ENCODE assay signal across 8 cellular contexts in the genomic region with DNA sequence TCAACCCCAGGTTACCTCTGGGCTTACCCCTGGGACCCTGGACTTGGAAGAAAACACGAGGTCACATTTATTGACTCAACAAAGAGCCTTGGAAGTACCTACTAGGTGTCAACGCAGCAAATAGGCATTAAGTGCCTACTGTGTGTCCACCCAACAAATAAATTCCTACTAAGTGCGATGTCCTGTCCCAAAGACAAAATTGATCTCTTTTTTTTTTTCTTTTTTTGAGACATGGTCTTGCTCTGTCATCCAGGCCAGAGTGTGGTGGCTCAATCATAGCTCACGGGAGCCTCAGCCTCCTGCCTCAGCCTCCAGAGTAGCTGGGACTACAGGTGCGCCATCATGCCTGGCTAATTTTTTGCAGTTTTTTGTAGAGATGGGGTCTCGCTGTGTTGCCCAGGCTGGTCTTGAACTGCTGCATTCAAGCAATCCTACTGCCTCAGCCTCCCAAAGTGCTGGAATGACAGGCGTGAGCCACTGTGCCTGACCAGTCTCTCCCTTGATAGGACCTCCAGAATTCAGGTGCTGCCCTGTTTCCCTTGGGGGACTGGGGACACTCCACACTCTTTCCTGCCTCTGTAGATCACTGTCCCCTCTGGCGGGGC. TPM values are rescaled to one million over a fixed set of nuclear protein-coding genes. Genes with fewer than 3 reads are reported as not detected.
A peak's percentile ranks its signal among the peaks of the same experiment; 100 is the strongest.
DNase-seq lines count a peak whose midpoint lies in the region; ATAC-seq and TF ChIP-seq lines count a peak whose summit lies in the region.

No MANE protein-coding gene starts in this region.

- WGBS in heart left ventricle, 4 donors = 73 to 79% (median 78%) methylated on average over 7 to 8 of the region's 8 CpGs
- no CpG with 5 or more reads among the region's 8 CpGs for WGBS in mesendoderm (ENCODE audit: extremely low coverage, insufficient coverage, low lambda C conversion rate)
- 79 to 83% methylated on average over 8 of the region's 8 CpGs for WGBS in aorta, 2 donors

- in situ Hi-C loops in brain microvascular endothelial cell (cut with HindIII; ENCODE audit: low pct_ligation_motif_present, low sequenced_read_pairs) = no loop called here

- H3K18ac ChIP-seq in mesendoderm (ENCODE audit: low read length) = no peak overlapping the region

- no peak overlapping the region for H2BK15ac ChIP-seq in mesendoderm (replicated peaks; ENCODE audit: low read depth)

- peaks cover 2% of the 10 kb centered on the region for H3K79me1 ChIP-seq in mesendoderm (ENCODE audit: low read length)

- H4K8ac ChIP-seq in mesendoderm (ENCODE audit: low read depth, low read length) = peak overlapping the region; percentile 28

- DNase-seq in heart left ventricle (no peak), cardiac septum (ENCODE audit: low spot score) (no peak), brain microvascular endothelial cell (no peak), mesendoderm (no peak), aorta (no peak), NCI-H2171 treated with DMSO at 0.1 percent for 48 hours (lab: John Stamatoyannopoulos, UW) (no peak), mucosa of descending colon (no peak)

- H3K27ac ChIP-seq in heart left ventricle (peak overlapping the region in 11 of 12 donors; percentile 87 to 99 (median 95)), brain microvascular endothelial cell (no peak overlapping the region), mesendoderm (ENCODE audit: low read depth, low read length) (no peak overlapping the region), aorta (ENCODE audit: low read depth in 1 of 2, low read length in 2 of 2) (no peak overlapping the region)

- no peak overlapping the region for H2AK5ac ChIP-seq in mesendoderm (ENCODE audit: low read length)

- intact Hi-C loops in heart left ventricle (cut with DNase I) (loop anchor here in 1 of 10 donors (5.0 kb wide), 1 partner anchor 39 kb away; the partner anchor contains the start of gene DNMT1), cardiac septum (cut with DNase I) (no loop called here), aorta (cut with DNase I) (no loop called here), mucosa of descending colon (cut with DNase I, micrococcal nuclease) (no loop called here)

- H3K4ac ChIP-seq in mesendoderm (ENCODE audit: low read depth, low read length) = no peak overlapping the region

- TF ChIP-seq CTCF in heart left ventricle (IDR thresholded peaks at IDR 0.05) = no peak
- no peak for TF ChIP-seq CTCF in brain microvascular endothelial cell (IDR thresholded peaks at IDR 0.05; ENCODE audit: low read depth, low read length, missing control alignments)
- TF ChIP-seq CTCF in mucosa of descending colon (IDR thresholded peaks at IDR 0.05) = no peak

- no peaks in the 10 kb centered on the region for H3K36me3 ChIP-seq in heart left ventricle
- no peaks in the 10 kb centered on the region for H3K36me3 ChIP-seq in brain microvascular endothelial cell (replicated peaks)
- H3K36me3 ChIP-seq in mesendoderm (ENCODE audit: control insufficient read depth, insufficient read depth, low read length) = no peaks in the 10 kb centered on the region
- no peaks in the 10 kb centered on the region for H3K36me3 ChIP-seq in aorta (ENCODE audit: control insufficient read depth in 1 of 2, insufficient read depth in 2 of 2, low read length in 1 of 2)
- H3K36me3 ChIP-seq in mucosa of descending colon (ENCODE audit: low read depth) = no peaks in the 10 kb centered on the region

- H2BK120ac ChIP-seq in mesendoderm (ENCODE audit: low read depth, low read length) = no peak overlapping the region

- no peak overlapping the region for H2BK5ac ChIP-seq in mesendoderm (ENCODE audit: low read length)

- H3K4me3 ChIP-seq in heart left ventricle (peak overlapping the region in 11 of 12 donors; percentile 68 to 99 (median 89)), brain microvascular endothelial cell (ENCODE audit: low read depth, low read length) (peak overlapping the region; percentile 74), mesendoderm (ENCODE audit: low read length) (no peak overlapping the region), aorta (ENCODE audit: low read length in 2 of 2) (peak overlapping the region; percentile 44 to 77), mucosa of descending colon (no peak overlapping the region)

- peaks cover 0 to 11% (median 0%) of the 10 kb centered on the region in 9 donors for H3K27me3 ChIP-seq in heart left ventricle
- H3K27me3 ChIP-seq in brain microvascular endothelial cell (replicated peaks) = no peaks in the 10 kb centered on the region
- no peaks in the 10 kb centered on the region for H3K27me3 ChIP-seq in mesendoderm (ENCODE audit: insufficient read depth, low read length, poor library complexity)
- no peaks in the 10 kb centered on the region for H3K27me3 ChIP-seq in aorta (ENCODE audit: control insufficient read depth in 1 of 2, insufficient read depth in 2 of 2, low read length in 1 of 2)

- H4K5ac ChIP-seq in mesendoderm (ENCODE audit: low read length) = no peak overlapping the region

- no peaks in the 10 kb centered on the region for H3K9me3 ChIP-seq in heart left ventricle
- no peaks in the 10 kb centered on the region for H3K9me3 ChIP-seq in aorta (ENCODE audit: control insufficient read depth, low read length)
- no peaks in the 10 kb centered on the region for H3K9me3 ChIP-seq in mucosa of descending colon

- no peak for TF ChIP-seq POLR2A in heart left ventricle (IDR thresholded peaks at IDR 0.05)

- no peaks in the 10 kb centered on the region for H3K79me2 ChIP-seq in mesendoderm (ENCODE audit: control insufficient read depth, insufficient read depth, low read length)

- peak overlapping the region; percentile 3 for H3K4me2 ChIP-seq in mesendoderm (ENCODE audit: low read length)

- ATAC-seq in heart left ventricle (no peak), aorta (ENCODE audit: low FRiP score) (no peak), GM19328 (IDR thresholded peaks at IDR 0.05; ENCODE audit: unreplicated experiment) (no peak), mucosa of descending colon (no peak)

- H3K9ac ChIP-seq in mesendoderm (ENCODE audit: low read length) = peak overlapping the region; percentile 10

- peak overlapping the region; percentile 75 for H3K56ac ChIP-seq in mesendoderm (ENCODE audit: low read length)

- H3K23ac ChIP-seq in mesendoderm (ENCODE audit: low read length) = no peak overlapping the region

- peaks cover 0 to 60% (median 30%) of the 10 kb centered on the region in 12 donors for H3K4me1 ChIP-seq in heart left ventricle
- no peaks in the 10 kb centered on the region for H3K4me1 ChIP-seq in mesendoderm (ENCODE audit: control insufficient read depth, low read depth, low read length)
- no peaks in the 10 kb centered on the region for H3K4me1 ChIP-seq in aorta (ENCODE audit: control insufficient read depth in 1 of 2, insufficient read depth in 2 of 2, low read length in 2 of 2)
- H3K4me1 ChIP-seq in mucosa of descending colon (ENCODE audit: low read depth) = peaks cover 8% of the 10 kb centered on the region

RNA-seq across cellular contexts. Expression of gene S1PR2, which starts 0.6 kb away (rescaled TPM):
- 10 to 100 TPM in 1 of 9 donors, 1 to 10 TPM in 8; 1.7 to 14.2 (median 4.4) TPM for total RNA-seq in heart left ventricle
- polyA plus RNA-seq in heart left ventricle = 1 to 10 TPM; 1.0 to 4.3 TPM
- total RNA-seq in cardiac septum = 3.6 TPM
- polyA plus RNA-seq in mesendoderm (2013, experiment 1 of 2) = 7.3 TPM
- 7.0 TPM for polyA plus RNA-seq in mesendoderm (2013, experiment 2 of 2)
- 10 to 100 TPM in 1 of 2 donors, 1 to 10 TPM in 1; 9.8 to 14.3 TPM for total RNA-seq in aorta
- polyA plus RNA-seq in aorta = 1 to 10 TPM; 3.3 to 4.2 TPM
- 1 to 10 TPM; 1.2 to 8.4 (median 6.5) TPM for total RNA-seq in mucosa of descending colon

RNA-seq across cellular contexts. Expression of gene MRPL4, which starts 20.3 kb away (rescaled TPM):
- total RNA-seq in heart left ventricle = 100 to 1,000 TPM in 2 of 9 donors, 10 to 100 TPM in 7; 53.7 to 110 (median 68.2) TPM
- 100 to 1,000 TPM in 1 of 2 donors, 10 to 100 TPM in 1; 37.7 to 123 TPM for polyA plus RNA-seq in heart left ventricle
- total RNA-seq in cardiac septum = 71.8 TPM
- 69.8 TPM for polyA plus RNA-seq in mesendoderm (2013, experiment 1 of 2)
- 66.0 TPM for polyA plus RNA-seq in mesendoderm (2013, experiment 2 of 2)
- total RNA-seq in aorta = 10 to 100 TPM; 22.7 to 25.4 TPM
- 10 to 100 TPM; 27.4 to 38.2 TPM for polyA plus RNA-seq in aorta
- 10 to 100 TPM; 47.5 to 65.5 (median 49.6) TPM for total RNA-seq in mucosa of descending colon

RNA-seq across cellular contexts. Expression of gene DNMT1, which starts 37.0 kb away (rescaled TPM):
- total RNA-seq in heart left ventricle (10 to 100 TPM; 16.1 to 61.6 (median 25.8) TPM), cardiac septum (27.3 TPM), aorta (10 to 100 TPM; 59.6 to 89.0 TPM), mucosa of descending colon (10 to 100 TPM; 41.1 to 55.6 (median 55.6) TPM)
- polyA plus RNA-seq in heart left ventricle (10 to 100 TPM; 17.3 to 23.5 TPM), aorta (10 to 100 TPM in 1 of 2 donors, 1 to 10 TPM in 1; 7.1 to 32.7 TPM)
- 157 TPM for polyA plus RNA-seq in mesendoderm (2013, experiment 1 of 2)
- polyA plus RNA-seq in mesendoderm (2013, experiment 2 of 2) = 163 TPM

RNA-seq across cellular contexts. Expression of gene ICAM1, which starts 39.2 kb away (rescaled TPM):
- total RNA-seq in heart left ventricle (10 to 100 TPM in 5 of 9 donors, 1 to 10 TPM in 4; 6.0 to 87.6 (median 10.9) TPM), cardiac septum (9.8 TPM), aorta (10 to 100 TPM; 41.2 to 43.6 TPM), mucosa of descending colon (10 to 100 TPM; 10.7 to 13.9 (median 13.4) TPM)
- polyA plus RNA-seq in heart left ventricle (1 to 10 TPM; 6.1 to 9.7 TPM), aorta (1 to 10 TPM; 4.0 to 6.0 TPM)
- 0.88 TPM for polyA plus RNA-seq in mesendoderm (2013, experiment 1 of 2)
- polyA plus RNA-seq in mesendoderm (2013, experiment 2 of 2) = 1.0 TPM

RNA-seq across cellular contexts. Expression of gene ICAM4, which starts 55.0 kb away (rescaled TPM):
- total RNA-seq in heart left ventricle (1 to 10 TPM in 2 of 9 donors, under 1 TPM in 4, not detected in 3; 0.21 to 1.2 (median 0.67) TPM), cardiac septum (0.46 TPM), aorta (1 to 10 TPM in 1 of 2 donors, under 1 TPM in 1; 0.93 to 2.8 TPM), mucosa of descending colon (under 1 TPM in 2 of 3 donors, not detected in 1; 0.24 to 0.32 TPM)
- polyA plus RNA-seq in heart left ventricle (under 1 TPM; 0.33 to 0.57 TPM), aorta (not detected)
- polyA plus RNA-seq in mesendoderm (2013, experiment 1 of 2) = 0.46 TPM
- 0.36 TPM for polyA plus RNA-seq in mesendoderm (2013, experiment 2 of 2)

Comparison
In these comparisons a context has a peak if more than half of its experiments do, and no peak if none do; other contexts are left out.
1. H3K27ac ChIP-seq: peak in heart left ventricle (11 of 12); none in brain microvascular endothelial cell (single experiment), mesendoderm (single experiment) and aorta (0 of 2).
2. H3K4me3 ChIP-seq: peak in heart left ventricle (11 of 12), brain microvascular endothelial cell (single experiment) and aorta (2 of 2); none in mesendoderm (single experiment) and mucosa of descending colon (single experiment).